26 cellular contexts compared by ENCODE assay signal in genomic region chr1:57506941-57507340, GRCh38.
"Had no signal": no experiment of that assay in that cellular context is flagged by ENCODE, and none has a peak within 500 bp of the region (broad histone marks: within the 10 kb centered on the region; RNA-seq: fewer than 3 reads in every experiment).

No MANE protein-coding gene starts in this region.

- DNase-seq: activated B cell treated with CpG ODN at 0.5 μM for 24 hours; activated CD4-positive, alpha-beta T cell treated with anti-CD3 and anti-CD28 coated beads for 48 hours; activated CD4-positive, alpha-beta T cell treated with anti-CD3 and anti-CD28 coated beads, Interleukin-2, amount 50 U/mL, for 1 hour; activated CD4-positive, alpha-beta T cell treated with anti-CD3 and anti-CD28 coated beads, Interleukin-2, amount 50 U/mL, for 48 hours; activated CD8-positive, alpha-beta memory T cell treated with anti-CD3 and anti-CD28 coated beads for 24 hours; activated CD8-positive, alpha-beta T cell treated with anti-CD3 and anti-CD28 coated beads for 36 hours; activated effector memory CD4-positive, alpha-beta T cell treated with Interleukin-2 at 50 U/mL for 16 hours; activated gamma-delta T cell treated with Interleukin-2 at 50 U/mL for 16 hours; activated naive CD4-positive, alpha-beta T cell treated with anti-CD3 and anti-CD28 coated beads, Interleukin-2, amount 50 U/mL, for 16 hours; activated naive CD4-positive, alpha-beta T cell treated with Interleukin-2 at 50 U/mL for 16 hours; activated T-cell treated with anti-CD3 and anti-CD28 coated beads, Interleukin-2, amount 50 U/mL, for 4 hours; amniotic stem cell; anterior cingulate cortex; brain microvascular endothelial cell; colonic mucosa; effector CD8-positive, alpha-beta T cell; esophagus squamous epithelium; foreskin melanocyte; heart right ventricle; T-helper 2 cell had no signal

- H3K27ac ChIP-seq: brain microvascular endothelial cell, colonic mucosa, epithelial cell of prostate, esophagus squamous epithelium, gastroesophageal sphincter, heart right ventricle, hepatocyte, VCaP had no signal

- H3K4me3 ChIP-seq: colonic mucosa, esophagus squamous epithelium, gastroesophageal sphincter, heart right ventricle, hepatocyte had no signal

- H3K27me3 ChIP-seq: brain microvascular endothelial cell, colonic mucosa, gastroesophageal sphincter, heart right ventricle had no signal

- H3K4me1 ChIP-seq: colonic mucosa, esophagus squamous epithelium, gastroesophageal sphincter had no signal

- H3K9me3 ChIP-seq: colonic mucosa, esophagus squamous epithelium, gastroesophageal sphincter, heart right ventricle had no signal

- H3K36me3 ChIP-seq: brain microvascular endothelial cell, colonic mucosa, esophagus squamous epithelium, gastroesophageal sphincter, heart right ventricle had no signal

- ATAC-seq: activated CD4-positive, CD25-positive, alpha-beta regulatory T cell treated with anti-CD3 and anti-CD28 coated beads, Interleukin-2, amount 50 U/mL, for 24 hours; activated CD8-positive, alpha-beta T cell treated with anti-CD3 and anti-CD28 coated beads for 36 hours; activated T-cell treated with anti-CD3 and anti-CD28 coated beads, Interleukin-2, amount 50 U/mL, for 4 hours; activated T-helper 17 cell treated with anti-CD3 and anti-CD28 coated beads, Interleukin-2, amount 50 U/mL, for 72 hours; gastroesophageal sphincter; heart right ventricle had no signal
